In the genomic region with DNA sequence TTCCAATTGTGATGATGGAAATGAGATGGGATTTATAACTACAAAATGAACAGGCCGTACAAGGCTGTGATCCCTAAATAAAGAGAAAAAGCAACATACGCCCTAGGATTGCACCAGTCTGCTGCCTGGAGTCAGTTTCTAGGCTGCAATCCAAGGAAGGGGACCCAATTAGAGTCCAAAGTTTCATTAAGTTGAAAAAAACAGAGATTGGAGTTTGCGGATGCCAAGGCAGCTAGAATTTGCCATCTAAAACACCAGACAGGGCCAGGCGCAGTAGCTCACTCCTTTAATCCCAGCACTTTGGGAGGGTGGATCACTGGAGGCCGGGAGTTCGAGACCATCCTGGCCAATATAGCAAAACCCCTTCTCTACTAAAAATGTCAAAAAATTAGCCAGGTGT, we compare ENCODE assay signal across 1 cellular context.
TF ChIP-seq lines count a peak whose summit lies in the region.

No MANE protein-coding gene starts in this region.

TF ChIP-seq in HepG2, 621 proteins besides CTCF, POLR2A, EP300 and RAD21 (continued from another document):
- TF ChIP-seq, protein P1, sequence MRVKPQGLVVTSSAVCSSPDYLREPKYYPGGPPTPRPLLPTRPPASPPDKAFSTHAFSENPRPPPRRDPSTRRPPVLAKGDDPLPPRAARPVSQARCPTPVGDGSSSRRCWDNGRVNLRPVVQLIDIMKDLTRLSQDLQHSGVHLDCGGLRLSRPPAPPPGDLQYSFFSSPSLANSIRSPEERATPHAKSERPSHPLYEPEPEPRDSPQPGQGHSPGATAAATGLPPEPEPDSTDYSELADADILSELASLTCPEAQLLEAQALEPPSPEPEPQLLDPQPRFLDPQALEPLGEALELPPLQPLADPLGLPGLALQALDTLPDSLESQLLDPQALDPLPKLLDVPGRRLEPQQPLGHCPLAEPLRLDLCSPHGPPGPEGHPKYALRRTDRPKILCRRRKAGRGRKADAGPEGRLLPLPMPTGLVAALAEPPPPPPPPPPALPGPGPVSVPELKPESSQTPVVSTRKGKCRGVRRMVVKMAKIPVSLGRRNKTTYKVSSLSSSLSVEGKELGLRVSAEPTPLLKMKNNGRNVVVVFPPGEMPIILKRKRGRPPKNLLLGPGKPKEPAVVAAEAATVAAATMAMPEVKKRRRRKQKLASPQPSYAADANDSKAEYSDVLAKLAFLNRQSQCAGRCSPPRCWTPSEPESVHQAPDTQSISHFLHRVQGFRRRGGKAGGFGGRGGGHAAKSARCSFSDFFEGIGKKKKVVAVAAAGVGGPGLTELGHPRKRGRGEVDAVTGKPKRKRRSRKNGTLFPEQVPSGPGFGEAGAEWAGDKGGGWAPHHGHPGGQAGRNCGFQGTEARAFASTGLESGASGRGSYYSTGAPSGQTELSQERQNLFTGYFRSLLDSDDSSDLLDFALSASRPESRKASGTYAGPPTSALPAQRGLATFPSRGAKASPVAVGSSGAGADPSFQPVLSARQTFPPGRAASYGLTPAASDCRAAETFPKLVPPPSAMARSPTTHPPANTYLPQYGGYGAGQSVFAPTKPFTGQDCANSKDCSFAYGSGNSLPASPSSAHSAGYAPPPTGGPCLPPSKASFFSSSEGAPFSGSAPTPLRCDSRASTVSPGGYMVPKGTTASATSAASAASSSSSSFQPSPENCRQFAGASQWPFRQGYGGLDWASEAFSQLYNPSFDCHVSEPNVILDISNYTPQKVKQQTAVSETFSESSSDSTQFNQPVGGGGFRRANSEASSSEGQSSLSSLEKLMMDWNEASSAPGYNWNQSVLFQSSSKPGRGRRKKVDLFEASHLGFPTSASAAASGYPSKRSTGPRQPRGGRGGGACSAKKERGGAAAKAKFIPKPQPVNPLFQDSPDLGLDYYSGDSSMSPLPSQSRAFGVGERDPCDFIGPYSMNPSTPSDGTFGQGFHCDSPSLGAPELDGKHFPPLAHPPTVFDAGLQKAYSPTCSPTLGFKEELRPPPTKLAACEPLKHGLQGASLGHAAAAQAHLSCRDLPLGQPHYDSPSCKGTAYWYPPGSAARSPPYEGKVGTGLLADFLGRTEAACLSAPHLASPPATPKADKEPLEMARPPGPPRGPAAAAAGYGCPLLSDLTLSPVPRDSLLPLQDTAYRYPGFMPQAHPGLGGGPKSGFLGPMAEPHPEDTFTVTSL (CRISPR knock-in tag; IDR thresholded peaks at IDR 0.05; ENCODE audit: borderline replicate concordance): no peak
- TF ChIP-seq, protein P2, sequence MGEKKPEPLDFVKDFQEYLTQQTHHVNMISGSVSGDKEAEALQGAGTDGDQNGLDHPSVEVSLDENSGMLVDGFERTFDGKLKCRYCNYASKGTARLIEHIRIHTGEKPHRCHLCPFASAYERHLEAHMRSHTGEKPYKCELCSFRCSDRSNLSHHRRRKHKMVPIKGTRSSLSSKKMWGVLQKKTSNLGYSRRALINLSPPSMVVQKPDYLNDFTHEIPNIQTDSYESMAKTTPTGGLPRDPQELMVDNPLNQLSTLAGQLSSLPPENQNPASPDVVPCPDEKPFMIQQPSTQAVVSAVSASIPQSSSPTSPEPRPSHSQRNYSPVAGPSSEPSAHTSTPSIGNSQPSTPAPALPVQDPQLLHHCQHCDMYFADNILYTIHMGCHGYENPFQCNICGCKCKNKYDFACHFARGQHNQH (CRISPR knock-in tag; IDR thresholded peaks at IDR 0.05): no peak
- TF ChIP-seq, protein P3, sequence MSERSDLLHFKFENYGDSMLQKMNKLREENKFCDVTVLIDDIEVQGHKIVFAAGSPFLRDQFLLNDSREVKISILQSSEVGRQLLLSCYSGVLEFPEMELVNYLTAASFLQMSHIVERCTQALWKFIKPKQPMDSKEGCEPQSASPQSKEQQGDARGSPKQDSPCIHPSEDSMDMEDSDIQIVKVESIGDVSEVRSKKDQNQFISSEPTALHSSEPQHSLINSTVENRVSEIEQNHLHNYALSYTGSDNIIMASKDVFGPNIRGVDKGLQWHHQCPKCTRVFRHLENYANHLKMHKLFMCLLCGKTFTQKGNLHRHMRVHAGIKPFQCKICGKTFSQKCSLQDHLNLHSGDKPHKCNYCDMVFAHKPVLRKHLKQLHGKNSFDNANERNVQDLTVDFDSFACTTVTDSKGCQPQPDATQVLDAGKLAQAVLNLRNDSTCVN (CRISPR knock-in tag; IDR thresholded peaks at IDR 0.05; ENCODE audit: borderline replicate concordance): no peak
- TF ChIP-seq, protein P4, sequence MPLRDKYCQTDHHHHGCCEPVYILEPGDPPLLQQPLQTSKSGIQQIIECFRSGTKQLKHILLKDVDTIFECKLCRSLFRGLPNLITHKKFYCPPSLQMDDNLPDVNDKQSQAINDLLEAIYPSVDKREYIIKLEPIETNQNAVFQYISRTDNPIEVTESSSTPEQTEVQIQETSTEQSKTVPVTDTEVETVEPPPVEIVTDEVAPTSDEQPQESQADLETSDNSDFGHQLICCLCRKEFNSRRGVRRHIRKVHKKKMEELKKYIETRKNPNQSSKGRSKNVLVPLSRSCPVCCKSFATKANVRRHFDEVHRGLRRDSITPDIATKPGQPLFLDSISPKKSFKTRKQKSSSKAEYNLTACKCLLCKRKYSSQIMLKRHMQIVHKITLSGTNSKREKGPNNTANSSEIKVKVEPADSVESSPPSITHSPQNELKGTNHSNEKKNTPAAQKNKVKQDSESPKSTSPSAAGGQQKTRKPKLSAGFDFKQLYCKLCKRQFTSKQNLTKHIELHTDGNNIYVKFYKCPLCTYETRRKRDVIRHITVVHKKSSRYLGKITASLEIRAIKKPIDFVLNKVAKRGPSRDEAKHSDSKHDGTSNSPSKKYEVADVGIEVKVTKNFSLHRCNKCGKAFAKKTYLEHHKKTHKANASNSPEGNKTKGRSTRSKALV (CRISPR knock-in tag; IDR thresholded peaks at IDR 0.05): no peak
- no peak for TF ChIP-seq TRIM24 (CRISPR knock-in tag; IDR thresholded peaks at IDR 0.05)
- TF ChIP-seq NCOA1 (CRISPR knock-in tag; IDR thresholded peaks at IDR 0.05): no peak
- no peak for TF ChIP-seq REXO4 (CRISPR knock-in tag; IDR thresholded peaks at IDR 0.05; ENCODE audit: borderline replicate concordance)
- TF ChIP-seq, protein P5, sequence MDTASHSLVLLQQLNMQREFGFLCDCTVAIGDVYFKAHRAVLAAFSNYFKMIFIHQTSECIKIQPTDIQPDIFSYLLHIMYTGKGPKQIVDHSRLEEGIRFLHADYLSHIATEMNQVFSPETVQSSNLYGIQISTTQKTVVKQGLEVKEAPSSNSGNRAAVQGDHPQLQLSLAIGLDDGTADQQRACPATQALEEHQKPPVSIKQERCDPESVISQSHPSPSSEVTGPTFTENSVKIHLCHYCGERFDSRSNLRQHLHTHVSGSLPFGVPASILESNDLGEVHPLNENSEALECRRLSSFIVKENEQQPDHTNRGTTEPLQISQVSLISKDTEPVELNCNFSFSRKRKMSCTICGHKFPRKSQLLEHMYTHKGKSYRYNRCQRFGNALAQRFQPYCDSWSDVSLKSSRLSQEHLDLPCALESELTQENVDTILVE (CRISPR knock-in tag; IDR thresholded peaks at IDR 0.05): no peak
- TF ChIP-seq, protein P6, sequence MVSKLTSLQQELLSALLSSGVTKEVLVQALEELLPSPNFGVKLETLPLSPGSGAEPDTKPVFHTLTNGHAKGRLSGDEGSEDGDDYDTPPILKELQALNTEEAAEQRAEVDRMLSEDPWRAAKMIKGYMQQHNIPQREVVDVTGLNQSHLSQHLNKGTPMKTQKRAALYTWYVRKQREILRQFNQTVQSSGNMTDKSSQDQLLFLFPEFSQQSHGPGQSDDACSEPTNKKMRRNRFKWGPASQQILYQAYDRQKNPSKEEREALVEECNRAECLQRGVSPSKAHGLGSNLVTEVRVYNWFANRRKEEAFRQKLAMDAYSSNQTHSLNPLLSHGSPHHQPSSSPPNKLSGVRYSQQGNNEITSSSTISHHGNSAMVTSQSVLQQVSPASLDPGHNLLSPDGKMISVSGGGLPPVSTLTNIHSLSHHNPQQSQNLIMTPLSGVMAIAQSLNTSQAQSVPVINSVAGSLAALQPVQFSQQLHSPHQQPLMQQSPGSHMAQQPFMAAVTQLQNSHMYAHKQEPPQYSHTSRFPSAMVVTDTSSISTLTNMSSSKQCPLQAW (CRISPR knock-in tag; IDR thresholded peaks at IDR 0.05): no peak
- TF ChIP-seq SKIL (CRISPR knock-in tag; IDR thresholded peaks at IDR 0.05; ENCODE audit: borderline replicate concordance): no peak
- no peak for TF ChIP-seq RCOR2 (CRISPR knock-in tag; IDR thresholded peaks at IDR 0.05)
- TF ChIP-seq KLF6 (CRISPR knock-in tag; IDR thresholded peaks at IDR 0.05): no peak
- no peak for TF ChIP-seq FOXO1 (CRISPR knock-in tag; IDR thresholded peaks at IDR 0.05)
- no peak for TF ChIP-seq NCOA2 (CRISPR knock-in tag; IDR thresholded peaks at IDR 0.05)
- no peak for TF ChIP-seq ZNF17 (CRISPR knock-in tag; IDR thresholded peaks at IDR 0.05)
- TF ChIP-seq MTA1 (CRISPR knock-in tag; IDR thresholded peaks at IDR 0.05; ENCODE audit: borderline replicate concordance): no peak
